In the genomic region with DNA sequence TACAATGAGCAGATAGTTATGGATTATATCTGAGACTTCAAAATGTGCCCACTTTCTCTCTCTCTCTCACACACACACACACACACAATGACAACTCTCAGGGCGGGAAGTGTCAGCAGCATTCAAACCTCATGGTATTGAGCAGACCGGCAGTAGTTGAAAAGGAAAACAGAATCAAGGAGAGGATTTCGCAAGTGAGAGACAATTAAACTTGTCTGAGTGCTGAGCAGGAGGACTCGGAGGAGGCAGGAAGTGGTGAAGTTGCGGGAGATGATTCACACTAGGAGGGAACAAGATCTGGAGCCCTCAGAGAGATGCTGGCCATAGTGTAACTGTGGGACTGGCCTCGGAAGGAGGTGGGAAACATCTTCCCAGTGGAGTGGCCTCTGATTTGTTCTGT, we compare ENCODE assay signal across 10 cellular contexts.
DNase-seq lines count a peak whose midpoint lies in the region; ATAC-seq and TF ChIP-seq lines count a peak whose summit lies in the region.
"Had no signal": no experiment of that assay in that cellular context is flagged by ENCODE, and none has a peak within 500 bp of the region (broad histone marks: within the 10 kb centered on the region; RNA-seq: fewer than 3 reads in every experiment).

No MANE protein-coding gene starts in this region.

- H3K9me3 Mint-ChIP-seq in WTC11 = peaks cover 18% of the 10 kb centered on the region

- DNase-seq in LoVo (ENCODE audit: low spot score) (peak; percentile 58), adipocyte (ENCODE audit: low read depth) (peak; percentile 70), kidney epithelial cell (ENCODE audit: low read depth) (peak; percentile 86), WTC11 (ENCODE audit: low spot score) (no peak), COR-L47 (lab: John Stamatoyannopoulos, UW) (no peak)
- DNase-seq: DMS 273 treated with DMSO at 0.1 percent for 48 hours; stimulated activated CD8-positive, alpha-beta memory T cell treated with anti-CD3 and anti-CD28 coated beads, Interleukin-4, amount 100 ng/mL, for 48 hours had no signal

- peaks cover 4% of the 10 kb centered on the region for H3K4me1 Mint-ChIP-seq in WTC11

- CTCF ChIA-PET in WTC11 (lab: Charles Lee) = no interaction called here

- no peak overlapping the region for H3K27ac Mint-ChIP-seq in WTC11

- no peak overlapping the region for H3K4me3 Mint-ChIP-seq in WTC11

- H3K4me2 ChIP-seq in BLaER1 treated with 17β-estradiol and CSF1 and Interleukin-3, amounts not matched to agents 10 nM and 100 nM = peak overlapping the region in 9 of 11 experiments; percentile 7 to 76 (median 65); a peak in 16 of 22 replicates

- H3K4me3 ChIP-seq in BLaER1 treated with 17β-estradiol and CSF1 and Interleukin-3, amounts not matched to agents 10 nM and 100 nM = no peak overlapping the region
- peak overlapping the region; percentile 22 for H3K4me3 ChIP-seq in adipocyte (ENCODE audit: low read length)
- H3K4me3 ChIP-seq in kidney epithelial cell (ENCODE audit: low read depth, low read length) = no peak overlapping the region

- TF ChIP-seq CTCF in kidney epithelial cell (IDR thresholded peaks at IDR 0.05; ENCODE audit: insufficient read depth, low read length, poor library complexity, severe bottlenecking) (no peak), WTC11 (IDR thresholded peaks at IDR 0.05) (no peak)

- no peak overlapping the region; a peak in 1 of 22 replicates for H3K9ac ChIP-seq in BLaER1 treated with 17β-estradiol and CSF1 and Interleukin-3, amounts not matched to agents 10 nM and 100 nM
- H3K9ac ChIP-seq in adipocyte (ENCODE audit: low read length) = no peak overlapping the region

- no peak for ATAC-seq in GM18498 (IDR thresholded peaks at IDR 0.05; ENCODE audit: unreplicated experiment)
- no peak for ATAC-seq in WTC11
- no peak for ATAC-seq in HG03457 (IDR thresholded peaks at IDR 0.05; ENCODE audit: unreplicated experiment)

- H3K36me3 Mint-ChIP-seq in WTC11 = peaks cover 11% of the 10 kb centered on the region; the same call in 1 of the 2 replicates

- no peaks in the 10 kb centered on the region for H4K20me1 ChIP-seq in BLaER1 treated with 17β-estradiol and CSF1 and Interleukin-3, amounts not matched to agents 10 nM and 100 nM

- no peaks in the 10 kb centered on the region for H3K27me3 Mint-ChIP-seq in WTC11 (ENCODE audit: low read depth)

- H3K9me3 ChIP-seq in BLaER1 treated with 17β-estradiol and CSF1 and Interleukin-3, amounts not matched to agents 10 nM and 100 nM (replicated peaks in 1 of 11) = peaks cover 24 to 58% (median 37%) of the 10 kb centered on the region in 11 experiments
- no peaks in the 10 kb centered on the region for H3K9me3 ChIP-seq in adipocyte (ENCODE audit: control insufficient read depth, low read length)

- H3K4me1 ChIP-seq in BLaER1 treated with 17β-estradiol and CSF1 and Interleukin-3, amounts not matched to agents 10 nM and 100 nM = peaks cover 3 to 43% (median 26%) of the 10 kb centered on the region in 10 experiments
- H3K4me1 ChIP-seq in adipocyte (ENCODE audit: control insufficient read depth, insufficient read depth, low read length) = peaks cover 4% of the 10 kb centered on the region

- H3K36me3 ChIP-seq in BLaER1 treated with 17β-estradiol and CSF1 and Interleukin-3, amounts not matched to agents 10 nM and 100 nM = peaks cover 0 to 5% (median 0%) of the 10 kb centered on the region in 11 experiments; a peak in 1 of 22 replicates
- H3K36me3 ChIP-seq in adipocyte (ENCODE audit: control insufficient read depth, insufficient read depth, low read length, severe bottlenecking) (no peaks in the 10 kb centered on the region), kidney epithelial cell (ENCODE audit: control insufficient read depth, insufficient read depth, low read length) (no peaks in the 10 kb centered on the region)

- no peaks in the 10 kb centered on the region for H3K27me3 ChIP-seq in BLaER1 treated with 17β-estradiol and CSF1 and Interleukin-3, amounts not matched to agents 10 nM and 100 nM
- H3K27me3 ChIP-seq in adipocyte (replicated peaks; ENCODE audit: control insufficient read depth, insufficient read depth, low read length) = no peaks in the 10 kb centered on the region
- no peaks in the 10 kb centered on the region for H3K27me3 ChIP-seq in kidney epithelial cell (ENCODE audit: control insufficient read depth, insufficient read depth, low read length)

- POLR2A ChIA-PET in WTC11 (lab: Charles Lee) = no interaction called here

- H3K27ac ChIP-seq in BLaER1 treated with 17β-estradiol and CSF1 and Interleukin-3, amounts not matched to agents 10 nM and 100 nM = peak overlapping the region in 5 of 11 experiments; percentile 30 to 55 (median 48); a peak in 10 of 22 replicates

TF ChIP-seq in WTC11, 78 proteins besides CTCF, POLR2A, EP300 and RAD21 (continues in another document):
- TF ChIP-seq MYBL2 (CRISPR knock-in tag; IDR thresholded peaks at IDR 0.05) (no peak), NR1H2 (CRISPR knock-in tag; IDR thresholded peaks at IDR 0.05) (no peak), SOX15 (CRISPR knock-in tag; IDR thresholded peaks at IDR 0.05) (no peak), TCF7 (CRISPR knock-in tag; IDR thresholded peaks at IDR 0.05; ENCODE audit: low read depth) (no peak), ZNF138 (CRISPR knock-in tag; conservative IDR thresholded peaks at IDR 0.05) (no peak), HMGA2 (CRISPR knock-in tag; IDR thresholded peaks at IDR 0.05) (no peak), EMX1 (CRISPR knock-in tag; IDR thresholded peaks at IDR 0.05) (no peak), SP1 (CRISPR knock-in tag; conservative IDR thresholded peaks at IDR 0.05) (no peak), OVOL2 (CRISPR knock-in tag; IDR thresholded peaks at IDR 0.05; ENCODE audit: borderline replicate concordance) (no peak), ZNF121 (CRISPR knock-in tag; IDR thresholded peaks at IDR 0.05) (no peak), RELA (CRISPR knock-in tag; IDR thresholded peaks at IDR 0.05; ENCODE audit: borderline replicate concordance) (no peak)
- TF ChIP-seq, protein P1, sequence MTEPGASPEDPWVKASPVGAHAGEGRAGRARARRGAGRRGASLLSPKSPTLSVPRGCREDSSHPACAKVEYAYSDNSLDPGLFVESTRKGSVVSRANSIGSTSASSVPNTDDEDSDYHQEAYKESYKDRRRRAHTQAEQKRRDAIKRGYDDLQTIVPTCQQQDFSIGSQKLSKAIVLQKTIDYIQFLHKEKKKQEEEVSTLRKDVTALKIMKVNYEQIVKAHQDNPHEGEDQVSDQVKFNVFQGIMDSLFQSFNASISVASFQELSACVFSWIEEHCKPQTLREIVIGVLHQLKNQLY (CRISPR knock-in tag; IDR thresholded peaks at IDR 0.05) = no peak
- TF ChIP-seq, protein P2, sequence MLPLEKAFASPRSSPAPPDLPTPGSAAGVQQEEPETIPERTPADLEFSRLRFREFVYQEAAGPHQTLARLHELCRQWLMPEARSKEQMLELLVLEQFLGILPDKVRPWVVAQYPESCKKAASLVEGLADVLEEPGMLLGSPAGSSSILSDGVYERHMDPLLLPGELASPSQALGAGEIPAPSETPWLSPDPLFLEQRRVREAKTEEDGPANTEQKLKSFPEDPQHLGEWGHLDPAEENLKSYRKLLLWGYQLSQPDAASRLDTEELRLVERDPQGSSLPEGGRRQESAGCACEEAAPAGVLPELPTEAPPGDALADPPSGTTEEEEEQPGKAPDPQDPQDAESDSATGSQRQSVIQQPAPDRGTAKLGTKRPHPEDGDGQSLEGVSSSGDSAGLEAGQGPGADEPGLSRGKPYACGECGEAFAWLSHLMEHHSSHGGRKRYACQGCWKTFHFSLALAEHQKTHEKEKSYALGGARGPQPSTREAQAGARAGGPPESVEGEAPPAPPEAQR (CRISPR knock-in tag; IDR thresholded peaks at IDR 0.05) = no peak
- TF ChIP-seq, protein P3, sequence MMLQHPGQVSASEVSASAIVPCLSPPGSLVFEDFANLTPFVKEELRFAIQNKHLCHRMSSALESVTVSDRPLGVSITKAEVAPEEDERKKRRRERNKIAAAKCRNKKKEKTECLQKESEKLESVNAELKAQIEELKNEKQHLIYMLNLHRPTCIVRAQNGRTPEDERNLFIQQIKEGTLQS (CRISPR knock-in tag; conservative IDR thresholded peaks at IDR 0.05) = no peak
- TF ChIP-seq, protein P4, sequence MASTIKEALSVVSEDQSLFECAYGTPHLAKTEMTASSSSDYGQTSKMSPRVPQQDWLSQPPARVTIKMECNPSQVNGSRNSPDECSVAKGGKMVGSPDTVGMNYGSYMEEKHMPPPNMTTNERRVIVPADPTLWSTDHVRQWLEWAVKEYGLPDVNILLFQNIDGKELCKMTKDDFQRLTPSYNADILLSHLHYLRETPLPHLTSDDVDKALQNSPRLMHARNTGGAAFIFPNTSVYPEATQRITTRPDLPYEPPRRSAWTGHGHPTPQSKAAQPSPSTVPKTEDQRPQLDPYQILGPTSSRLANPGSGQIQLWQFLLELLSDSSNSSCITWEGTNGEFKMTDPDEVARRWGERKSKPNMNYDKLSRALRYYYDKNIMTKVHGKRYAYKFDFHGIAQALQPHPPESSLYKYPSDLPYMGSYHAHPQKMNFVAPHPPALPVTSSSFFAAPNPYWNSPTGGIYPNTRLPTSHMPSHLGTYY (CRISPR knock-in tag; IDR thresholded peaks at IDR 0.05) = no peak
- TF ChIP-seq, protein P5, sequence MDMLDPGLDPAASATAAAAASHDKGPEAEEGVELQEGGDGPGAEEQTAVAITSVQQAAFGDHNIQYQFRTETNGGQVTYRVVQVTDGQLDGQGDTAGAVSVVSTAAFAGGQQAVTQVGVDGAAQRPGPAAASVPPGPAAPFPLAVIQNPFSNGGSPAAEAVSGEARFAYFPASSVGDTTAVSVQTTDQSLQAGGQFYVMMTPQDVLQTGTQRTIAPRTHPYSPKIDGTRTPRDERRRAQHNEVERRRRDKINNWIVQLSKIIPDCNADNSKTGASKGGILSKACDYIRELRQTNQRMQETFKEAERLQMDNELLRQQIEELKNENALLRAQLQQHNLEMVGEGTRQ (CRISPR knock-in tag; IDR thresholded peaks at IDR 0.05) = no peak

Comparison
In these comparisons a context has a peak if more than half of its experiments do, and no peak if none do; other contexts are left out.
1. DNase-seq: peak in LoVo (single experiment), adipocyte (single experiment) and kidney epithelial cell (single experiment); none in WTC11 (single experiment) and COR-L47 (single experiment).